In the genomic region with DNA sequence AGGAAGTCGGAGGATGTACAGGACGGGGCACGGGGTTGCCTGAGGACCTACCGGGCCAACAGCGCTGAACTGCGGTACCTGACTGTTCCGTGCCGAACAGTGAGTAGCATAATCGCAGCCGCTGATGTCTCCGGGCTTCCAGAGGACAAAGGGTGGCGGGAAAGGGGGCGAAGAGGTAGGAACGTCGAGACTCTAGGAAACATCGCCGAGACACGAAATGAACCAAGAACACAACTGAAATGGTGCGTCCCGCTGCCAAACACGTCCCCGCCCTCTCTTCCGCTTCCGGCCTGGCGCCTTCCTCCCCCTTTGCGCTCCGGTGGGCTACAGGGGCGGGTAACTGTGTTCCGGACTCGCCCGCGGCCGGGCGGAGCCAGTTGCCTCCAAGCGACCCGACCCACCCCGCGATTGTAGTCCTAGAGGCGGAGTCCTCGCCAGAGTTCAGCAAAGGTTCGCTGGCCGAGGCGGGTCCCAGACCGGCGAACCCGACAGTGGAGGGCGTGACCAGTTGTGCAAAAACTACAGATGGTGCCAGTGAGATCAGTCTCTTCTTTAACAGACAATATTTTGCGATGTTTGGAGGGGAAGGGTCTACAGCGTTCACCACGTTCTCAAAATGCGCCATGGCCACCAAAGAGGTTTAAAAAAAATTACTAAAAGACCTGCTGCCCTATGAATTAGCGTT, we compare ENCODE assay signal across 8 cellular contexts. TPM values are rescaled to one million over a fixed set of nuclear protein-coding genes. Genes with fewer than 3 reads are reported as not detected.
DNase-seq lines count a peak whose midpoint lies in the region; ATAC-seq and TF ChIP-seq lines count a peak whose summit lies in the region.

Gene MRPS31, minus strand, starts transcription at position 257 of the 685 bp plus-strand sequence. Its CDS starts 54 bp downstream, at position 203.

- H3K9me3 ChIP-seq in left ventricle myocardium inferior (replicated peaks) (no peaks in the 10 kb centered on the region), prostate gland (no peaks in the 10 kb centered on the region)

- in situ Hi-C loops in GM13977 (cut with MboI; ENCODE audit: low pct_unique_long_range_greater_than_20kb, low sequenced_read_pairs, unreplicated experiment): no loop called here

- H3K4me1 Mint-ChIP-seq in T-helper 1 cell treated with Interleukin-12 subunit alpha and Interleukin-12 subunit beta and Interleukin-4 antibody, amounts not matched to agents 30 μg/mL and 1 μg/mL, for 36 hours (ENCODE audit: low read depth): peaks cover 29% of the 10 kb centered on the region

- peak within 1 kb of the TSS; percentile 85 for H3K4me3 ChIP-seq in left ventricle myocardium inferior
- peak within 1 kb of the TSS; percentile 62 to 64 for H3K4me3 ChIP-seq in prostate gland
- peak within 1 kb of the TSS; percentile 75 for H3K4me3 ChIP-seq in urinary bladder (ENCODE audit: low read depth, low read length)

- TF ChIP-seq CTCF in GM13977 (IDR thresholded peaks at IDR 0.05; ENCODE audit: extremely low read depth, insufficient read depth, missing control alignments): no peak
- TF ChIP-seq CTCF in left ventricle myocardium inferior (IDR thresholded peaks at IDR 0.05; ENCODE audit: borderline replicate concordance): peak; percentile 13
- peak in 2 of 4 experiments; percentile 14 to 22 for TF ChIP-seq CTCF in prostate gland (IDR thresholded peaks at IDR 0.05)

- H3K36me3 ChIP-seq in left ventricle myocardium inferior (no peaks in the 10 kb centered on the region), prostate gland (no peaks in the 10 kb centered on the region), urinary bladder (ENCODE audit: insufficient read depth) (no peaks in the 10 kb centered on the region)

- H3K27ac ChIP-seq in left ventricle myocardium inferior (replicated peaks) (peak within 1 kb of the TSS; percentile 92), prostate gland (peak within 1 kb of the TSS; percentile 82 to 87), urinary bladder (ENCODE audit: low read depth) (peak within 1 kb of the TSS; percentile 88)

- ATAC-seq in HG02884 (IDR thresholded peaks at IDR 0.05; ENCODE audit: unreplicated experiment): peak; percentile 97

- peak within 1 kb of the TSS; percentile 97 for H3K4me3 Mint-ChIP-seq in T-helper 1 cell treated with Interleukin-12 subunit alpha and Interleukin-12 subunit beta and Interleukin-4 antibody, amounts not matched to agents 30 μg/mL and 1 μg/mL, for 36 hours

- intact Hi-C loops in left ventricle myocardium inferior (cut with micrococcal nuclease) (loop anchor here (10.0 kb wide), 1 partner anchor 1086 kb away; no protein-coding TSS in a partner anchor), prostate gland (cut with DNase I) (no loop called here)

- peak within 1 kb of the TSS; percentile 97 for H3K27ac Mint-ChIP-seq in T-helper 1 cell treated with Interleukin-12 subunit alpha and Interleukin-12 subunit beta and Interleukin-4 antibody, amounts not matched to agents 30 μg/mL and 1 μg/mL, for 36 hours

- under 1% methylated on average over 52 of the region's 52 CpGs for WGBS in prostate gland
- WGBS in urinary bladder: under 1% methylated on average over 52 of the region's 52 CpGs

- peaks cover 1% of the 10 kb centered on the region for H3K36me3 Mint-ChIP-seq in T-helper 1 cell treated with Interleukin-12 subunit alpha and Interleukin-12 subunit beta and Interleukin-4 antibody, amounts not matched to agents 30 μg/mL and 1 μg/mL, for 36 hours (ENCODE audit: low read depth)

- peaks cover 15% of the 10 kb centered on the region for H3K4me1 ChIP-seq in left ventricle myocardium inferior
- peaks cover 2% of the 10 kb centered on the region for H3K4me1 ChIP-seq in prostate gland (replicated peaks)
- H3K4me1 ChIP-seq in urinary bladder (ENCODE audit: insufficient read depth): peaks cover 2% of the 10 kb centered on the region

- peak; percentile 64 for TF ChIP-seq POLR2A in prostate gland (IDR thresholded peaks at IDR 0.05)

- DNase-seq in GM13977 (ENCODE audit: low spot score) (peak; percentile 90), NCI-H1694 (lab: John Stamatoyannopoulos, UW) (peak; percentile 77), amniotic stem cell (lab: John Stamatoyannopoulos, UW) (peak; percentile 81), left ventricle myocardium inferior (peak; percentile 96), prostate gland (ENCODE audit: low spot score) (peak; percentile 85)

- no peaks in the 10 kb centered on the region for H3K27me3 ChIP-seq in left ventricle myocardium inferior (ENCODE audit: low read depth)
- no peaks in the 10 kb centered on the region for H3K27me3 ChIP-seq in prostate gland (replicated peaks; ENCODE audit: insufficient read depth)

- no peaks in the 10 kb centered on the region for H3K27me3 Mint-ChIP-seq in T-helper 1 cell treated with Interleukin-12 subunit alpha and Interleukin-12 subunit beta and Interleukin-4 antibody, amounts not matched to agents 30 μg/mL and 1 μg/mL, for 36 hours (ENCODE audit: low read depth)

- H3K9me3 Mint-ChIP-seq in T-helper 1 cell treated with Interleukin-12 subunit alpha and Interleukin-12 subunit beta and Interleukin-4 antibody, amounts not matched to agents 30 μg/mL and 1 μg/mL, for 36 hours: no peaks in the 10 kb centered on the region

RNA-seq across cellular contexts. Expression of gene MRPS31, which starts in this region (rescaled TPM):
- 32.2 TPM for total RNA-seq in left ventricle myocardium inferior
- 10 to 100 TPM; 19.2 to 19.9 TPM for total RNA-seq in prostate gland
- total RNA-seq in urinary bladder: 42.9 TPM
- polyA plus RNA-seq in urinary bladder: 22.8 TPM

Comparison
In these comparisons a context has a peak if more than half of its experiments do, and no peak if none do; other contexts are left out.
1. Peak in every context shown above with its lines: DNase-seq, ATAC-seq, H3K4me3 ChIP-seq and H3K27ac ChIP-seq.